Comparison of ENCODE assay signal across 11 cellular contexts in the genomic region with DNA sequence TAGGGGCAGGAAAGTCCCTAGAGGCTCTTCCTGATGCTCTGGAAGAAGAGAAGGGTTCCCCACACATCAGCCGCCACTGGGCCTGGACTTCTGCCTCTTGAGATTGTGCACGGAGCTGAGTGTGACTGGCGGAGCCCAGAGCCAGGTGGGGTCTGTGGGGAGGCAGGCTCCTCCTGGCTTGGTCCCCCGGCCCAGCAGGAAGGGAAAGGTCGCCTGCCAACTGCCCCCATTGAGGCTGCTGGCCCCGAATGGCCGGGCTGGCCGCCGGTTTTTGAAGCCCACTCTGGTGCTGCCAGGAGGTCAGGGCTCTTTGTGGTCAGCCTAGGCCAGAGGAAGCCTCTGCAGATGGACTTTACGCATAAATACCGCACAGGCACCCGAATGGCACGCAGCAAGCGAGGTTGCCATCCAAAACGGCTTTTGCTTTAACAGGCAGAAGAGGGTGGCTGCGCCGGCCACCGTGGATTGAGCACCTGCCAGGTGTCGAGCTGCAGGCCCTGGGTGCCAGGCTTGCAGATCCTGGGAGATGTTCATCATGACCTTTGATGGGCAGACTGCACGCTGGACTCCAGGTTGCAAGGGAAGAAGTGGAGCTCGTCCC. TPM values are rescaled to one million over a fixed set of nuclear protein-coding genes. Genes with fewer than 3 reads are reported as not detected.
DNase-seq lines count a peak whose midpoint lies in the region; ATAC-seq and TF ChIP-seq lines count a peak whose summit lies in the region.
"Had no signal": no experiment of that assay in that cellular context is flagged by ENCODE, and none has a peak within 500 bp of the region (broad histone marks: within the 10 kb centered on the region; RNA-seq: fewer than 3 reads in every experiment).

No MANE protein-coding gene starts in this region.

- H2AFZ ChIP-seq in mesenchymal stem cell (ENCODE audit: low read depth, low read length): no peak overlapping the region

- peak overlapping the region; percentile 37 for H3K4me3 Mint-ChIP-seq in stimulated activated naive CD8-positive, alpha-beta T cell treated with anti-CD3 and anti-CD28 coated beads, Interleukin-15, Interleukin-2, amounts not matched to agents 100 ng/mL and 50 ng/mL, for 24 hours

- TF ChIP-seq CTCF in ascending aorta (IDR thresholded peaks at IDR 0.05): no peak

- no peak overlapping the region for H3K18ac ChIP-seq in mesenchymal stem cell (ENCODE audit: low read depth in 1 of 2, low read length in 2 of 2)

- peaks cover 0 to 4% of the 10 kb centered on the region in 2 donors for H3K36me3 ChIP-seq in ascending aorta
- peaks cover 13 to 38% of the 10 kb centered on the region in 2 experiments for H3K36me3 ChIP-seq in mesenchymal stem cell (ENCODE audit: control insufficient read depth in 1 of 2, insufficient read depth in 2 of 2, low read depth in 1 of 2, low read length in 2 of 2)

- no peak overlapping the region for H3K27ac Mint-ChIP-seq in stimulated activated naive CD8-positive, alpha-beta T cell treated with anti-CD3 and anti-CD28 coated beads, Interleukin-15, Interleukin-2, amounts not matched to agents 100 ng/mL and 50 ng/mL, for 24 hours

- DNase-seq in stimulated activated naive CD8-positive, alpha-beta T cell treated with anti-CD3 and anti-CD28 coated beads, Interleukin-15, Interleukin-2, amounts not matched to agents 100 U/mL and 50 U/mL, for 24 hours: no peak
- no peak for DNase-seq in ascending aorta (ENCODE audit: low spot score in 2 of 2)
- DNase-seq in mesenchymal stem cell: no peak
- DNase-seq in left colon: no peak
- DNase-seq in hippocampal formation (lab: John Stamatoyannopoulos, UW): no peak
- DNase-seq in NCI-H1436 treated with DMSO at 0.1 percent for 48 hours (lab: John Stamatoyannopoulos, UW): no peak
- DNase-seq: cortex of kidney, T1000 had no signal

- H3K14ac ChIP-seq in mesenchymal stem cell (ENCODE audit: low read length in 2 of 2): no peak overlapping the region

- no peak overlapping the region for H2BK12ac ChIP-seq in mesenchymal stem cell (ENCODE audit: low read length in 2 of 2)

- peak overlapping the region; percentile 52 for H4K91ac ChIP-seq in mesenchymal stem cell (ENCODE audit: low read length)

- H3K27ac ChIP-seq in ascending aorta: peak overlapping the region; percentile 21 to 34
- H3K27ac ChIP-seq in mesenchymal stem cell (ENCODE audit: low read length, poor library complexity, severe bottlenecking): no peak overlapping the region

- H3K27me3 ChIP-seq in ascending aorta (no peaks in the 10 kb centered on the region), mesenchymal stem cell (ENCODE audit: control insufficient read depth in 1 of 2, insufficient read depth in 1 of 2, low read length in 2 of 2) (no peaks in the 10 kb centered on the region)
- H3K27me3 ChIP-seq: upper lobe of left lung had no signal

- no peaks in the 10 kb centered on the region for H3K79me1 ChIP-seq in mesenchymal stem cell (replicated peaks; ENCODE audit: low read length, poor library complexity, severe bottlenecking)

- ATAC-seq in stimulated activated naive CD8-positive, alpha-beta T cell treated with anti-CD3 and anti-CD28 coated beads, Interleukin-15, Interleukin-2, amounts not matched to agents 100 U/mL and 50 U/mL, for 24 hours: no peak
- ATAC-seq in HG03457 (IDR thresholded peaks at IDR 0.05; ENCODE audit: unreplicated experiment): no peak
- no peak for ATAC-seq in left colon

- no peak overlapping the region for H2BK120ac ChIP-seq in mesenchymal stem cell (ENCODE audit: low read depth, low read length)

- H3K36me3 Mint-ChIP-seq in stimulated activated naive CD8-positive, alpha-beta T cell treated with anti-CD3 and anti-CD28 coated beads, Interleukin-15, Interleukin-2, amounts not matched to agents 100 ng/mL and 50 ng/mL, for 24 hours (ENCODE audit: low read depth): peaks cover 30% of the 10 kb centered on the region

- no peak overlapping the region for H2AK5ac ChIP-seq in mesenchymal stem cell (ENCODE audit: low read length, severe bottlenecking)

- 91% methylated on average over 19 of the region's 21 CpGs for WGBS in mesenchymal stem cell

- H3K4me3 ChIP-seq in ascending aorta: no peak overlapping the region
- H3K4me3 ChIP-seq in mesenchymal stem cell (ENCODE audit: insufficient read depth in 1 of 2, low read depth in 1 of 2, low read length in 2 of 2): no peak overlapping the region

- H2BK15ac ChIP-seq in mesenchymal stem cell (ENCODE audit: low read depth, poor library complexity, severe bottlenecking): no peak overlapping the region

- H3K23ac ChIP-seq in mesenchymal stem cell (ENCODE audit: low read length in 2 of 2): no peak overlapping the region

- peak overlapping the region; percentile 93 for H3K9ac ChIP-seq in mesenchymal stem cell (ENCODE audit: low read length)

- H3K4me1 ChIP-seq in ascending aorta (peaks cover 43 to 54% of the 10 kb centered on the region in 2 donors), mesenchymal stem cell (ENCODE audit: control insufficient read depth, insufficient read depth, low read depth, low read length) (peaks cover 74% of the 10 kb centered on the region)

- H3K4me2 ChIP-seq in mesenchymal stem cell (ENCODE audit: low read length, poor library complexity, severe bottlenecking): no peak overlapping the region

- intact Hi-C loops in ascending aorta (cut with DNase I) (no loop called here), left colon (cut with DNase I, micrococcal nuclease) (no loop called here)

- no peak overlapping the region for H4K8ac ChIP-seq in mesenchymal stem cell (ENCODE audit: low read length)

- no peak overlapping the region for H2BK5ac ChIP-seq in mesenchymal stem cell (ENCODE audit: low read depth, low read length, poor library complexity, severe bottlenecking)

- H3K4ac ChIP-seq in mesenchymal stem cell (ENCODE audit: low read depth in 1 of 2, low read length in 2 of 2): no peak overlapping the region

- peaks cover 83% of the 10 kb centered on the region for H3K4me1 Mint-ChIP-seq in stimulated activated naive CD8-positive, alpha-beta T cell treated with anti-CD3 and anti-CD28 coated beads, Interleukin-15, Interleukin-2, amounts not matched to agents 100 ng/mL and 50 ng/mL, for 24 hours (ENCODE audit: low read depth)

- no peaks in the 10 kb centered on the region for H3K9me3 ChIP-seq in ascending aorta
- no peaks in the 10 kb centered on the region for H3K9me3 ChIP-seq in mesenchymal stem cell (ENCODE audit: control insufficient read depth, low read length)
- H3K9me3 ChIP-seq: upper lobe of left lung had no signal

- no peaks in the 10 kb centered on the region for H3K27me3 Mint-ChIP-seq in stimulated activated naive CD8-positive, alpha-beta T cell treated with anti-CD3 and anti-CD28 coated beads, Interleukin-15, Interleukin-2, amounts not matched to agents 100 ng/mL and 50 ng/mL, for 24 hours

- no peaks in the 10 kb centered on the region for H3K9me3 Mint-ChIP-seq in stimulated activated naive CD8-positive, alpha-beta T cell treated with anti-CD3 and anti-CD28 coated beads, Interleukin-15, Interleukin-2, amounts not matched to agents 100 ng/mL and 50 ng/mL, for 24 hours

RNA-seq across cellular contexts. Expression of a gene that starts 5.0 kb away (rescaled TPM):
- total RNA-seq in ascending aorta: 15.8 TPM
- polyA plus RNA-seq in mesenchymal stem cell (2013, experiment 1 of 2): 65.2 TPM
- polyA plus RNA-seq in mesenchymal stem cell (2013, experiment 2 of 2): 66.2 TPM
- total RNA-seq in left colon: 100 to 1,000 TPM in 1 of 2 donors, 10 to 100 TPM in 1; 82.1 to 106 TPM

RNA-seq across cellular contexts. Expression of a gene that starts 11.1 kb away (rescaled TPM):
- total RNA-seq in ascending aorta (56.4 TPM), left colon (1 to 10 TPM; 2.3 to 2.5 TPM)
- 33.5 TPM for polyA plus RNA-seq in mesenchymal stem cell (2013, experiment 1 of 2)
- polyA plus RNA-seq in mesenchymal stem cell (2013, experiment 2 of 2): 34.5 TPM

RNA-seq across cellular contexts. Expression of a gene that starts 25.8 kb away (rescaled TPM):
- 3,111 TPM for total RNA-seq in ascending aorta
- polyA plus RNA-seq in mesenchymal stem cell (2013, experiment 1 of 2): 2,213 TPM
- 2,093 TPM for polyA plus RNA-seq in mesenchymal stem cell (2013, experiment 2 of 2)
- total RNA-seq in left colon: 100 to 1,000 TPM; 908 to 922 TPM

RNA-seq across cellular contexts. Expression of a gene that starts 28.7 kb away (rescaled TPM):
- total RNA-seq in ascending aorta: 216 TPM
- 54.3 TPM for polyA plus RNA-seq in mesenchymal stem cell (2013, experiment 1 of 2)
- 52.4 TPM for polyA plus RNA-seq in mesenchymal stem cell (2013, experiment 2 of 2)
- 100 to 1,000 TPM; 141 to 178 TPM for total RNA-seq in left colon

RNA-seq across cellular contexts. Expression of a gene that starts 37.5 kb away (rescaled TPM):
- total RNA-seq in ascending aorta (not detected), left colon (under 1 TPM; 0.18 to 0.56 TPM)
- polyA plus RNA-seq in mesenchymal stem cell (2013, experiment 1 of 2): 0.23 TPM
- polyA plus RNA-seq in mesenchymal stem cell (2013, experiment 2 of 2): 0.23 TPM

Comparison
In these comparisons a context has a peak if more than half of its experiments do, and no peak if none do; other contexts are left out.
1. RNA of a gene that starts 11.1 kb away (total RNA-seq): 56.4 TPM in ascending aorta (single experiment); 2.3 to 2.5 TPM in left colon; every median in the first group is over 10 times any median in the second.